19 cellular contexts compared by ENCODE assay signal in the genomic region with DNA sequence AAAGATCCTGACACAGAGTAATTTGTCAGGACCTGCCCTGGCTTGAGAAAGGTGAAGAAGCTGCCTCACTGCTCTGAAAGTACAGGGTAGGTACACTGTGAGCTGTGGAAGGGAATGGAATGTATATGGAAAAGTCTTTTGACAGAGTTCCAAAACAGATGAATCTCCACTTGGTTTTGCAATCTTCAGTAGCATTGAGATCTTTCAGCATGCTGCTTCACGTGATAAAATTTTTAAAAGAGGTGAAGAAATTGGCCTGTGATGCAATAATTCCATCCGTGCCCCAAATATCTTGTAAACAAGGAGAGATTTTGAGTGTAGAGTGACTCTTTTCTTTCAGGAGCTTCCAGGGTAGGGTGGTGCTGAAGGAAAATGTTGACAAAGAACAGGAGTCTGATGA.
DNase-seq lines count a peak whose midpoint lies in the region; ATAC-seq and TF ChIP-seq lines count a peak whose summit lies in the region.
"Had no signal": no experiment of that assay in that cellular context is flagged by ENCODE, and none has a peak within 500 bp of the region (broad histone marks: within the 10 kb centered on the region; RNA-seq: fewer than 3 reads in every experiment).

No MANE protein-coding gene starts in this region.

- H3K27me3 ChIP-seq in foreskin keratinocyte, result no peaks in the 10 kb centered on the region
- H3K27me3 ChIP-seq: heart left ventricle, MG63 had no signal

- H3K4me3 ChIP-seq in astrocyte of the spinal cord (ENCODE audit: low read depth, low read length), result no peak overlapping the region
- H3K4me3 ChIP-seq: heart left ventricle, MG63 had no signal

- in situ Hi-C loops in astrocyte of the spinal cord (cut with HindIII; ENCODE audit: low sequenced_read_pairs), result no loop called here

- TF ChIP-seq CTCF in astrocyte of the spinal cord (IDR thresholded peaks at IDR 0.05; ENCODE audit: low read depth, low read length) (no peak), foreskin keratinocyte (conservative IDR thresholded peaks at IDR 0.05) (no peak), GM20000 (IDR thresholded peaks at IDR 0.05; ENCODE audit: extremely low read depth, missing control alignments) (no peak)

- peaks cover 15% of the 10 kb centered on the region for H3K4me1 ChIP-seq in foreskin keratinocyte
- H3K4me1 ChIP-seq: heart left ventricle had no signal

- peak; percentile 76 for ATAC-seq in foreskin keratinocyte
- ATAC-seq: HCT116; heart left ventricle; left colon; stimulated activated effector memory CD8-positive, alpha-beta T cell treated with anti-CD3 and anti-CD28 coated beads, Interleukin-12 subunit alpha, Interleukin-12 subunit beta, amount 100 ng/mL, for 72 hours had no signal

- H3K27ac ChIP-seq in foreskin keratinocyte, result no peak overlapping the region
- H3K27ac ChIP-seq: heart left ventricle had no signal

- DNase-seq in HCEC 1CT (peak; percentile 86), astrocyte of the spinal cord (ENCODE audit: low read depth, low spot score) (peak; percentile 17), foreskin keratinocyte (peak; percentile 92 to 96), stromal cell of bone marrow (ENCODE audit: low read depth) (peak; percentile 18), T1000 (lab: John Stamatoyannopoulos, UW) (no peak), GM20000 (ENCODE audit: low spot score) (no peak), GM19240 (ENCODE audit: insufficient read length, low spot score) (no peak)
- DNase-seq: activated CD4-positive, alpha-beta T cell treated with anti-CD3 and anti-CD28 coated beads for 48 hours; heart left ventricle; left colon; MG63; naive B cell; NCI-H2107; NCI-H748 treated with DMSO at 0.1 percent for 48 hours; SHP77; stimulated activated CD4-positive, alpha-beta T cell treated with anti-CD3 and anti-CD28 coated beads, Interleukin-4, amount 100 ng/mL, for 24 hours; T-helper 9 cell had no signal

Comparison
In these comparisons a context has a peak if more than half of its experiments do, and no peak if none do; other contexts are left out.
1. DNase-seq: peak in HCEC 1CT (single experiment), astrocyte of the spinal cord (single experiment), foreskin keratinocyte (2 of 2) and stromal cell of bone marrow (single experiment); none in T1000 (single experiment), GM20000 (single experiment) and GM19240 (single experiment).